Comparison of ENCODE assay signal across 18 cellular contexts in genomic region chr3:45701167-45701867, GRCh38. TPM values are rescaled to one million over a fixed set of nuclear protein-coding genes. Genes with fewer than 3 reads are reported as not detected.
DNase-seq lines count a peak whose midpoint lies in the region; ATAC-seq, FAIRE-seq and TF ChIP-seq lines count a peak whose summit lies in the region.
"Had no signal": no experiment of that assay in that cellular context is flagged by ENCODE, and none has a peak within 500 bp of the region (broad histone marks: within the 10 kb centered on the region; RNA-seq: fewer than 3 reads in every experiment).

No MANE protein-coding gene starts in this region.

- H3K9me1 ChIP-seq in K562 (ENCODE audit: control insufficient read depth, insufficient read depth, low read length): no peaks in the 10 kb centered on the region

- peaks cover 41% of the 10 kb centered on the region for H3K36me3 ChIP-seq in K562 (ENCODE audit: control insufficient read depth, insufficient read depth, low read length)
- peaks cover 7 to 23% (median 17%) of the 10 kb centered on the region in 3 experiments for H3K36me3 ChIP-seq in naive thymus-derived CD4-positive, alpha-beta T cell (ENCODE audit: control insufficient read depth in 2 of 3, insufficient read depth in 3 of 3, low read length in 3 of 3)

- WGBS in K562 (ENCODE audit: insufficient coverage, low coverage, missing lambda C conversion rate): 91% methylated on average over 9 of the region's 9 CpGs

- no peaks in the 10 kb centered on the region for H3K9me3 Mint-ChIP-seq in natural killer cell
- no peaks in the 10 kb centered on the region for H3K9me3 Mint-ChIP-seq in natural killer cell treated with Interleukin-12 subunit alpha and Interleukin-12 subunit beta and Interleukin-15 and Interleukin-18, amount 100 ng/mL, for 72 hours
- no peaks in the 10 kb centered on the region for H3K9me3 Mint-ChIP-seq in naive thymus-derived CD4-positive, alpha-beta T cell
- H3K9me3 Mint-ChIP-seq: type B pancreatic cell had no signal

- H3K27ac ChIP-seq in K562 (ENCODE audit: extremely low read depth, low read depth, low read length): no peak overlapping the region
- no peak overlapping the region for H3K27ac ChIP-seq in naive thymus-derived CD4-positive, alpha-beta T cell (ENCODE audit: low read depth, low read length)
- H3K27ac ChIP-seq: C4-2B, left ventricle myocardium inferior had no signal

- peaks cover 66% of the 10 kb centered on the region for H3K79me2 ChIP-seq in K562 (ENCODE audit: control insufficient read depth, insufficient read depth, low read length)

- TF ChIP-seq RAD21 in K562 (CRISPR knock-in tag; conservative IDR thresholded peaks at IDR 0.05 in 1 of 2, IDR thresholded peaks at IDR 0.05 in 1 of 2): no peak

- no peak for TF ChIP-seq POLR2A in K562 (conservative IDR thresholded peaks at IDR 0.05)

- TF ChIP-seq CTCF in natural killer cell (IDR thresholded peaks at IDR 0.05): no peak
- no peak for TF ChIP-seq CTCF in K562 (IDR thresholded peaks at IDR 0.05 in 2 of 3, conservative IDR thresholded peaks at IDR 0.05 in 1 of 3; ENCODE audit: insufficient read depth in 2 of 3, low read depth in 1 of 3, low read length in 3 of 3)

- no peak overlapping the region for H2AFZ ChIP-seq in K562 (ENCODE audit: low read depth, low read length)

- no peaks in the 10 kb centered on the region for H3K4me1 ChIP-seq in K562 (replicated peaks in 1 of 2; ENCODE audit: control insufficient read depth in 2 of 2, insufficient read depth in 2 of 2, low read length in 2 of 2)
- H3K4me1 ChIP-seq in naive thymus-derived CD4-positive, alpha-beta T cell (ENCODE audit: control insufficient read depth in 2 of 2, insufficient read depth in 2 of 2, low read length in 2 of 2): peaks cover 11 to 13% of the 10 kb centered on the region in 2 donors

- no peak for FAIRE-seq in K562 (lab: Jason Lieb, UNC)
- FAIRE-seq: bronchial epithelial cell had no signal

- in situ Hi-C loops in K562 (cut with MboI): no loop called here

- peaks cover 11% of the 10 kb centered on the region for H3K36me3 Mint-ChIP-seq in natural killer cell
- H3K36me3 Mint-ChIP-seq in natural killer cell treated with Interleukin-12 subunit alpha and Interleukin-12 subunit beta and Interleukin-15 and Interleukin-18, amount 100 ng/mL, for 72 hours: peaks cover 17% of the 10 kb centered on the region
- H3K36me3 Mint-ChIP-seq in naive thymus-derived CD4-positive, alpha-beta T cell: peaks cover 0 to 37% (median 25%) of the 10 kb centered on the region in 5 donors

- no peaks in the 10 kb centered on the region for H3K27me3 ChIP-seq in K562 (ENCODE audit: control insufficient read depth in 2 of 2, insufficient read depth in 2 of 2, low read length in 2 of 2)
- no peaks in the 10 kb centered on the region for H3K27me3 ChIP-seq in naive thymus-derived CD4-positive, alpha-beta T cell (ENCODE audit: control insufficient read depth in 2 of 2, insufficient read depth in 2 of 2, low read length in 2 of 2)

- CTCF ChIA-PET in K562 (lab: Yijun Ruan, JAX; ENCODE audit: low intra/inter-chr PET ratio): no interaction called here
- CTCF ChIA-PET in naive thymus-derived CD4-positive, alpha-beta T cell (lab: Charles Lee): interaction anchor here (1.4 kb wide), 1 partner anchor 45 kb away, joined by 3 read pairs; no protein-coding TSS in a partner anchor

- H3K9me3 ChIP-seq in K562 (replicated peaks; ENCODE audit: control insufficient read depth, insufficient read depth, low read depth, low read length): no peaks in the 10 kb centered on the region
- H3K9me3 ChIP-seq in naive thymus-derived CD4-positive, alpha-beta T cell (ENCODE audit: control insufficient read depth in 2 of 3, low read length in 3 of 3): no peaks in the 10 kb centered on the region
- H3K9me3 ChIP-seq: left ventricle myocardium inferior had no signal

- TF ChIP-seq EP300 in K562 (IDR thresholded peaks at IDR 0.05; ENCODE audit: low read length): no peak

- no peak overlapping the region for H3K4me2 ChIP-seq in K562 (ENCODE audit: insufficient read depth, low read length)

- intact Hi-C loops in natural killer cell (cut with micrococcal nuclease): no loop called here
- intact Hi-C loops in K562 (cut with micrococcal nuclease): no loop called here
- intact Hi-C loops in naive thymus-derived CD4-positive, alpha-beta T cell (cut with micrococcal nuclease): no loop called here

- POLR2A ChIA-PET in K562 (lab: Yijun Ruan, JAX): interaction anchor here (1.3 kb wide), 1 partner anchor 10 kb away, joined by 4 read pairs; no protein-coding TSS in a partner anchor
- POLR2A ChIA-PET in naive thymus-derived CD4-positive, alpha-beta T cell (lab: Charles Lee): interaction anchor here (1.2 kb wide), 1 partner anchor 11 kb away, joined by 4 read pairs; no protein-coding TSS in a partner anchor

- no TSS peak for BruUV-seq in K562 (replicated peaks; lab: Mats Ljungman, UMichigan)

- no peak overlapping the region for H3K4me3 ChIP-seq in K562
- H3K4me3 ChIP-seq in naive thymus-derived CD4-positive, alpha-beta T cell (ENCODE audit: low read length): no peak overlapping the region
- H3K4me3 ChIP-seq: left ventricle myocardium inferior had no signal

- DNase-seq in natural killer cell: no peak
- DNase-seq in natural killer cell treated with Interleukin-12 subunit alpha and Interleukin-12 subunit beta and Interleukin-15 and Interleukin-18, amount 100 ng/mL, for 72 hours (ENCODE audit: low spot score): no peak
- no peak for DNase-seq in K562 (ENCODE audit: extremely low read depth in 1 of 4, low spot score in 3 of 4)
- DNase-seq in kidney tubule cell (ENCODE audit: low spot score): peak; percentile 54
- no peak for DNase-seq in naive thymus-derived CD4-positive, alpha-beta T cell
- DNase-seq in medulla oblongata (ENCODE audit: extremely low spot score): no peak
- DNase-seq: activated CD4-positive, CD25-positive, alpha-beta regulatory T cell treated with anti-CD3 and anti-CD28 coated beads, Interleukin-2, amount 50 U/mL, for 72 hours; activated CD8-positive, alpha-beta memory T cell treated with anti-CD3 and anti-CD28 coated beads, Interleukin-2, amount 50 U/mL, for 4 hours; activated naive CD4-positive, alpha-beta T cell; Karpas-422; left ventricle myocardium inferior; stimulated activated naive CD4-positive, alpha-beta T cell treated with Interleukin-2 at 50 U/mL for 16 hours had no signal

- peaks cover 49 to 57% of the 10 kb centered on the region in 2 donors for H3K4me1 Mint-ChIP-seq in natural killer cell
- H3K4me1 Mint-ChIP-seq in natural killer cell treated with Interleukin-12 subunit alpha and Interleukin-12 subunit beta and Interleukin-15 and Interleukin-18, amount 100 ng/mL, for 72 hours (ENCODE audit: low read depth in 2 of 2): peaks cover 30 to 36% of the 10 kb centered on the region in 2 donors
- peaks cover 28 to 82% (median 69%) of the 10 kb centered on the region in 7 donors for H3K4me1 Mint-ChIP-seq in naive thymus-derived CD4-positive, alpha-beta T cell

- no peak overlapping the region for H3K9ac ChIP-seq in K562 (ENCODE audit: insufficient read depth in 1 of 2, low read depth in 2 of 2, low read length in 2 of 2)

- no peak overlapping the region for H3K4me3 Mint-ChIP-seq in natural killer cell
- H3K4me3 Mint-ChIP-seq in natural killer cell treated with Interleukin-12 subunit alpha and Interleukin-12 subunit beta and Interleukin-15 and Interleukin-18, amount 100 ng/mL, for 72 hours: no peak overlapping the region
- H3K4me3 Mint-ChIP-seq in naive thymus-derived CD4-positive, alpha-beta T cell: peak overlapping the region in 3 of 10 donors; percentile 22 to 61 (median 39)
- H3K4me3 Mint-ChIP-seq: type B pancreatic cell had no signal

- ATAC-seq in natural killer cell (no peak), K562 (no peak), HG02642 (IDR thresholded peaks at IDR 0.05; ENCODE audit: poor library complexity, unreplicated experiment) (no peak), GM21381 (IDR thresholded peaks at IDR 0.05; ENCODE audit: unreplicated experiment) (no peak)
- no peak for ATAC-seq in natural killer cell treated with Interleukin-12 subunit alpha and Interleukin-12 subunit beta and Interleukin-15 and Interleukin-18, amount 100 ng/mL, for 72 hours
- no peak for ATAC-seq in naive thymus-derived CD4-positive, alpha-beta T cell
- ATAC-seq: Right ventricle myocardium inferior had no signal

- peak overlapping the region; percentile 72 to 79 for H3K27ac Mint-ChIP-seq in natural killer cell
- H3K27ac Mint-ChIP-seq in natural killer cell treated with Interleukin-12 subunit alpha and Interleukin-12 subunit beta and Interleukin-15 and Interleukin-18, amount 100 ng/mL, for 72 hours: peak overlapping the region in 1 of 2 donors; percentile 18
- peak overlapping the region in 4 of 9 donors; percentile 5 to 37 (median 24) for H3K27ac Mint-ChIP-seq in naive thymus-derived CD4-positive, alpha-beta T cell
- H3K27ac Mint-ChIP-seq: type B pancreatic cell had no signal

- H4K20me1 ChIP-seq in K562 (replicated peaks; ENCODE audit: control insufficient read depth, insufficient read depth, low read length): no peaks in the 10 kb centered on the region

- H3K27me3 Mint-ChIP-seq in natural killer cell (ENCODE audit: low read depth in 2 of 2): no peaks in the 10 kb centered on the region
- no peaks in the 10 kb centered on the region for H3K27me3 Mint-ChIP-seq in natural killer cell treated with Interleukin-12 subunit alpha and Interleukin-12 subunit beta and Interleukin-15 and Interleukin-18, amount 100 ng/mL, for 72 hours
- no peaks in the 10 kb centered on the region for H3K27me3 Mint-ChIP-seq in naive thymus-derived CD4-positive, alpha-beta T cell
- H3K27me3 Mint-ChIP-seq: type B pancreatic cell had no signal

RNA-seq across cellular contexts. Expression of gene SACM1L, which starts 12.1 kb away (rescaled TPM):
- total RNA-seq in natural killer cell (100 to 1,000 TPM in 1 of 3 donors, 10 to 100 TPM in 2; 93.2 to 110 (median 93.9) TPM), K562 (2014; rRNA removed) (25.7 and 29.6 TPM in 2 replicates), K562 (2014; rRNA removed; fragmentation: Illumina TruSeq; extraction: Trizol) (37.4 and 41.8 TPM in 2 replicates), K562 (2015; rRNA removed; fragmentation: Illumina TruSeq; extraction: Trizol) (32.8 and 39.3 TPM in 2 replicates), K562 (2021) (51.2 and 52.7 TPM in 2 replicates)
- total RNA-seq in natural killer cell treated with Interleukin-12 subunit alpha and Interleukin-12 subunit beta and Interleukin-15 and Interleukin-18, amount 100 ng/mL, for 72 hours: 10 to 100 TPM; 73.4 to 75.8 TPM
- 66.1 and 180 TPM in 2 replicates for total RNA-seq in K562 (2011; cell fraction: chromatin; rRNA removed; ENCODE audit: low replicate concordance)
- total RNA-seq in K562 (2011; cell fraction: nucleolus; rRNA removed): 30.4 and 44.0 TPM in 2 replicates
- total RNA-seq in K562 (2011; cell fraction: nucleoplasm; rRNA removed): 88.9 and 111 TPM in 2 replicates
- polyA plus RNA-seq in K562 (2011; rRNA removed) (56.6 and 67.2 TPM in 2 replicates), K562 (2014; fragmentation: Illumina TruSeq; extraction: Trizol) (45.3 and 50.4 TPM in 2 replicates), K562 (2014; fragmentation: Nextera tagmentation; extraction: Ambion mirVana) (10 to 100 TPM; 33.0 to 50.4 TPM), K562 (2014; rRNA removed) (40.3 and 43.5 TPM in 2 replicates)
- polyA plus RNA-seq in K562 (2011; cell fraction: cytosol; rRNA removed): 7.9 and 21.0 TPM in 2 replicates
- polyA plus RNA-seq in K562 (2011; cell fraction: nucleus; rRNA removed): 48.2 and 64.0 TPM in 2 replicates
- polyA plus RNA-seq in K562 (2012): 38.5 and 66.8 TPM in 2 replicates
- polyA minus RNA-seq in K562 (2011; rRNA and poly(A)+ RNA removed): 66.2 and 77.8 TPM in 2 replicates
- 36.9 and 46.6 TPM in 2 replicates for polyA minus RNA-seq in K562 (2011; cell fraction: cytosol; rRNA and poly(A)+ RNA removed)
- polyA minus RNA-seq in K562 (2011; cell fraction: nucleus; rRNA and poly(A)+ RNA removed): 47.9 and 88.0 TPM in 2 replicates
- total RNA-seq in naive thymus-derived CD4-positive, alpha-beta T cell: 10 to 100 TPM; 60.8 to 93.8 (median 70.5) TPM
- polyA plus RNA-seq in naive thymus-derived CD4-positive, alpha-beta T cell: 10 to 100 TPM; 21.1 to 38.0 TPM
